ENCODE assay signal across 39 cellular contexts in the genomic region with DNA sequence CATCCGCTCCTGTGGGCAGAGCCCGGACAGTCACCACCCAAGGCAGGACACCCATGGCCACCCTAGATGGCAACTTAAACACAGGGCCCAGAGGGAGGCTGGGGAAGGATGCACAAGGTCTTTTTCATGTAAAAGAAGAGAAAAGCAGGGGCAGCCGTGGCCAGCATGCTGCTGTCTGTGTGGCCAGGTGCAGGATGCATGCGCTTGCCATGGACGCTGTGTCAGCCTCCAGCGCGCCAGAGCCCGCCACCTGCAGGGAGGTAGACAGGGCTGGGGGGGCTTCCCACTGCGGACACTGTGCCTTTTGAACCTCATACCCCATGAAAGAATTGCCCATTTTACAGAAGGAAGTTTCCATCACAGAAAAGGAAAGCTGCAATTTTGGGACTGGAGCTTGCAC. TPM values are rescaled to one million over a fixed set of nuclear protein-coding genes. Genes with fewer than 3 reads are reported as not detected.
"Had no signal": no experiment of that assay in that cellular context is flagged by ENCODE, and none has a peak within 500 bp of the region (broad histone marks: within the 10 kb centered on the region; RNA-seq: fewer than 3 reads in every experiment).

No MANE protein-coding gene starts in this region.

- H3K9me3 Mint-ChIP-seq: activated CD4-positive, alpha-beta memory T cell treated with anti-CD3 and anti-CD28 coated beads for 36 hours; activated CD4-positive, alpha-beta T cell treated with anti-CD3 and anti-CD28 coated beads, Interleukin-2, amount 10 ng/mL, durations not matched to agents 24 days and 14 days; activated naive CD4-positive, alpha-beta T cell treated with anti-CD3 and anti-CD28 coated beads, Interleukin-2, amount 50 U/mL, for 24 hours; activated naive CD8-positive, alpha-beta T cell treated with anti-CD3 and anti-CD28 coated beads for 36 hours; activated naive CD8-positive, alpha-beta T cell treated with anti-CD3 and anti-CD28 coated beads, Interleukin-2, amount 50 U/mL, for 24 hours; activated T-cell treated with anti-CD3 and anti-CD28 coated beads, Interleukin-2, amount 50 U/mL, for 24 hours; activated T-cell treated with anti-CD3 and anti-CD28 coated beads, Interleukin-2, amount 50 U/mL, for 72 hours; effector memory CD8-positive, alpha-beta T cell had no signal

- DNase-seq: activated CD4-positive, alpha-beta memory T cell treated with anti-CD3 and anti-CD28 coated beads for 36 hours; activated CD4-positive, alpha-beta T cell treated with anti-CD3 and anti-CD28 coated beads for 36 hours; activated CD4-positive, alpha-beta T cell treated with anti-CD3 and anti-CD28 coated beads, Interleukin-2, amount 10 ng/mL, durations not matched to agents 24 days and 14 days; activated CD4-positive, CD25-positive, alpha-beta regulatory T cell; activated CD4-positive, CD25-positive, alpha-beta regulatory T cell treated with anti-CD3 and anti-CD28 coated beads, Interleukin-2, amount 50 U/mL, for 72 hours; activated CD8-positive, alpha-beta memory T cell treated with anti-CD3 and anti-CD28 coated beads, Interleukin-2, amount 50 U/mL, for 48 hours; activated effector memory CD4-positive, alpha-beta T cell treated with Interleukin-2 at 50 U/mL for 16 hours; activated gamma-delta T cell treated with Interleukin-2 at 50 U/mL for 16 hours; activated naive CD4-positive, alpha-beta T cell treated with Interleukin-2 at 50 U/mL for 16 hours; activated naive CD8-positive, alpha-beta T cell treated with anti-CD3 and anti-CD28 coated beads for 36 hours; activated naive CD8-positive, alpha-beta T cell treated with anti-CD3 and anti-CD28 coated beads, Interleukin-2, amount 50 U/mL, for 24 hours; activated T-cell treated with anti-CD3 and anti-CD28 coated beads for 4 hours; activated T-cell treated with anti-CD3 and anti-CD28 coated beads, Interleukin-2, amount 50 U/mL, for 24 hours; activated T-cell treated with anti-CD3 and anti-CD28 coated beads, Interleukin-2, amount 50 U/mL, for 72 hours; adrenal gland; amygdala; body of pancreas; caudate nucleus; cortex of kidney; dermis blood vessel endothelial cell; effector CD4-positive, alpha-beta T cell; effector memory CD8-positive, alpha-beta T cell; esophagus squamous epithelium; foreskin melanocyte; heart right ventricle; T-helper 2 cell had no signal

- H3K9me3 ChIP-seq: adrenal gland, body of pancreas, esophagus squamous epithelium, gastroesophageal sphincter, heart right ventricle had no signal

- H3K27ac ChIP-seq: adrenal gland, body of pancreas, epithelial cell of prostate, esophagus squamous epithelium, gastroesophageal sphincter, heart right ventricle had no signal

- H3K4me1 Mint-ChIP-seq: activated CD4-positive, alpha-beta T cell treated with anti-CD3 and anti-CD28 coated beads for 36 hours; activated naive CD4-positive, alpha-beta T cell treated with anti-CD3 and anti-CD28 coated beads, Interleukin-2, amount 50 U/mL, for 24 hours; activated naive CD8-positive, alpha-beta T cell treated with anti-CD3 and anti-CD28 coated beads for 36 hours; activated naive CD8-positive, alpha-beta T cell treated with anti-CD3 and anti-CD28 coated beads, Interleukin-2, amount 50 U/mL, for 24 hours had no signal

- H3K27me3 ChIP-seq: adrenal gland, body of pancreas, esophagus squamous epithelium, heart right ventricle had no signal

- H3K4me1 ChIP-seq: body of pancreas, esophagus squamous epithelium, gastroesophageal sphincter, heart right ventricle had no signal

- H3K36me3 Mint-ChIP-seq: activated CD4-positive, alpha-beta memory T cell treated with anti-CD3 and anti-CD28 coated beads for 36 hours; activated naive CD4-positive, alpha-beta T cell treated with anti-CD3 and anti-CD28 coated beads, Interleukin-2, amount 50 U/mL, for 24 hours; activated naive CD8-positive, alpha-beta T cell treated with anti-CD3 and anti-CD28 coated beads for 36 hours had no signal

- H3K27ac Mint-ChIP-seq: activated CD4-positive, alpha-beta memory T cell treated with anti-CD3 and anti-CD28 coated beads for 36 hours; activated CD4-positive, alpha-beta T cell treated with anti-CD3 and anti-CD28 coated beads for 36 hours; activated CD4-positive, alpha-beta T cell treated with anti-CD3 and anti-CD28 coated beads, Interleukin-2, amount 10 ng/mL, durations not matched to agents 24 days and 14 days; activated naive CD4-positive, alpha-beta T cell treated with anti-CD3 and anti-CD28 coated beads, Interleukin-2, amount 50 U/mL, for 24 hours; activated naive CD8-positive, alpha-beta T cell treated with anti-CD3 and anti-CD28 coated beads for 36 hours; activated naive CD8-positive, alpha-beta T cell treated with anti-CD3 and anti-CD28 coated beads, Interleukin-2, amount 50 U/mL, for 24 hours; activated T-cell treated with anti-CD3 and anti-CD28 coated beads, Interleukin-2, amount 50 U/mL, for 24 hours; activated T-cell treated with anti-CD3 and anti-CD28 coated beads, Interleukin-2, amount 50 U/mL, for 72 hours had no signal

- H3K4me3 Mint-ChIP-seq: activated CD4-positive, alpha-beta memory T cell treated with anti-CD3 and anti-CD28 coated beads for 36 hours; activated CD4-positive, alpha-beta T cell treated with anti-CD3 and anti-CD28 coated beads for 36 hours; activated CD4-positive, alpha-beta T cell treated with anti-CD3 and anti-CD28 coated beads, Interleukin-2, amount 10 ng/mL, durations not matched to agents 24 days and 14 days; activated naive CD4-positive, alpha-beta T cell treated with anti-CD3 and anti-CD28 coated beads, Interleukin-2, amount 50 U/mL, for 24 hours; activated naive CD8-positive, alpha-beta T cell treated with anti-CD3 and anti-CD28 coated beads for 36 hours; activated naive CD8-positive, alpha-beta T cell treated with anti-CD3 and anti-CD28 coated beads, Interleukin-2, amount 50 U/mL, for 24 hours; activated T-cell treated with anti-CD3 and anti-CD28 coated beads, Interleukin-2, amount 50 U/mL, for 24 hours; activated T-cell treated with anti-CD3 and anti-CD28 coated beads, Interleukin-2, amount 50 U/mL, for 72 hours; effector memory CD8-positive, alpha-beta T cell had no signal

- FAIRE-seq: colon, endometrium, endothelial cell of umbilical vein had no signal

- H3K27me3 Mint-ChIP-seq: activated CD4-positive, alpha-beta memory T cell treated with anti-CD3 and anti-CD28 coated beads for 36 hours; activated CD4-positive, alpha-beta T cell treated with anti-CD3 and anti-CD28 coated beads for 36 hours; activated CD4-positive, alpha-beta T cell treated with anti-CD3 and anti-CD28 coated beads, Interleukin-2, amount 10 ng/mL, durations not matched to agents 24 days and 14 days; activated naive CD4-positive, alpha-beta T cell treated with anti-CD3 and anti-CD28 coated beads, Interleukin-2, amount 50 U/mL, for 24 hours; activated naive CD8-positive, alpha-beta T cell treated with anti-CD3 and anti-CD28 coated beads for 36 hours; activated naive CD8-positive, alpha-beta T cell treated with anti-CD3 and anti-CD28 coated beads, Interleukin-2, amount 50 U/mL, for 24 hours; activated T-cell treated with anti-CD3 and anti-CD28 coated beads, Interleukin-2, amount 50 U/mL, for 24 hours had no signal

- H3K36me3 ChIP-seq: adrenal gland, esophagus squamous epithelium, gastroesophageal sphincter, heart right ventricle had no signal

- ATAC-seq: activated CD4-positive, alpha-beta T cell treated with anti-CD3 and anti-CD28 coated beads for 36 hours; activated naive CD8-positive, alpha-beta T cell treated with anti-CD3 and anti-CD28 coated beads, Interleukin-2, amount 50 U/mL, for 24 hours; activated T-cell treated with anti-CD3 and anti-CD28 coated beads, Interleukin-2, amount 50 U/mL, for 72 hours; body of pancreas; effector memory CD8-positive, alpha-beta T cell; gastroesophageal sphincter; heart right ventricle had no signal

- H3K4me3 ChIP-seq: adrenal gland, body of pancreas, esophagus squamous epithelium, gastroesophageal sphincter, heart right ventricle had no signal

RNA-seq across cellular contexts. Expression of gene UROC1, which starts 18.2 kb away (rescaled TPM):
- total RNA-seq: activated CD4-positive, alpha-beta memory T cell treated with anti-CD3 and anti-CD28 coated beads for 36 hours; activated CD4-positive, alpha-beta T cell treated with anti-CD3 and anti-CD28 coated beads for 36 hours; activated CD4-positive, alpha-beta T cell treated with anti-CD3 and anti-CD28 coated beads, Interleukin-2, amount 10 ng/mL, durations not matched to agents 24 days and 14 days; activated naive CD8-positive, alpha-beta T cell treated with anti-CD3 and anti-CD28 coated beads for 36 hours; activated T-cell treated with anti-CD3 and anti-CD28 coated beads, Interleukin-2, amount 50 U/mL, for 72 hours; aorta; body of pancreas; chondrocyte; dermis blood vessel endothelial cell; endothelial cell of umbilical vein; esophagus squamous epithelium; fibroblast of lung; fibroblast of villous mesenchyme; gastroesophageal sphincter; glomerular endothelial cell; heart right ventricle; T-helper 1 cell treated with Interleukin-12 subunit alpha and Interleukin-12 subunit beta and Interleukin-4 antibody, amounts not matched to agents 30 ng/mL and 1 ng/mL, for 36 hours had no signal
- polyA plus RNA-seq: aorta, endothelial cell of umbilical vein, esophagus, fibroblast of lung had no signal

RNA-seq across cellular contexts. Expression of gene CHST13, which starts 24.6 kb away (rescaled TPM):
- total RNA-seq: activated CD4-positive, alpha-beta memory T cell treated with anti-CD3 and anti-CD28 coated beads for 36 hours; activated CD4-positive, alpha-beta T cell treated with anti-CD3 and anti-CD28 coated beads for 36 hours; activated CD4-positive, alpha-beta T cell treated with anti-CD3 and anti-CD28 coated beads, Interleukin-2, amount 10 ng/mL, durations not matched to agents 24 days and 14 days; activated naive CD8-positive, alpha-beta T cell treated with anti-CD3 and anti-CD28 coated beads for 36 hours; activated T-cell treated with anti-CD3 and anti-CD28 coated beads, Interleukin-2, amount 50 U/mL, for 72 hours; chondrocyte; dermis blood vessel endothelial cell; endothelial cell of umbilical vein; fibroblast of villous mesenchyme; glomerular endothelial cell; T-helper 1 cell treated with Interleukin-12 subunit alpha and Interleukin-12 subunit beta and Interleukin-4 antibody, amounts not matched to agents 30 ng/mL and 1 ng/mL, for 36 hours had no signal
- polyA plus RNA-seq: aorta, fibroblast of lung had no signal

RNA-seq across cellular contexts. Expression of gene C3orf22, which starts 59.3 kb away (rescaled TPM):
- total RNA-seq: activated CD4-positive, alpha-beta memory T cell treated with anti-CD3 and anti-CD28 coated beads for 36 hours; activated CD4-positive, alpha-beta T cell treated with anti-CD3 and anti-CD28 coated beads for 36 hours; activated CD4-positive, alpha-beta T cell treated with anti-CD3 and anti-CD28 coated beads, Interleukin-2, amount 10 ng/mL, durations not matched to agents 24 days and 14 days; activated naive CD8-positive, alpha-beta T cell treated with anti-CD3 and anti-CD28 coated beads for 36 hours; activated T-cell treated with anti-CD3 and anti-CD28 coated beads, Interleukin-2, amount 50 U/mL, for 72 hours; adrenal gland; aorta; body of pancreas; chondrocyte; dermis blood vessel endothelial cell; endothelial cell of umbilical vein; esophagus squamous epithelium; fibroblast of lung; fibroblast of villous mesenchyme; gastroesophageal sphincter; glomerular endothelial cell; T-helper 1 cell treated with Interleukin-12 subunit alpha and Interleukin-12 subunit beta and Interleukin-4 antibody, amounts not matched to agents 30 ng/mL and 1 ng/mL, for 36 hours had no signal
- polyA plus RNA-seq: adrenal gland, aorta, endothelial cell of umbilical vein, esophagus, fibroblast of lung, heart right ventricle had no signal
